Comparison of ENCODE assay signal across 19 cellular contexts in the genomic region with DNA sequence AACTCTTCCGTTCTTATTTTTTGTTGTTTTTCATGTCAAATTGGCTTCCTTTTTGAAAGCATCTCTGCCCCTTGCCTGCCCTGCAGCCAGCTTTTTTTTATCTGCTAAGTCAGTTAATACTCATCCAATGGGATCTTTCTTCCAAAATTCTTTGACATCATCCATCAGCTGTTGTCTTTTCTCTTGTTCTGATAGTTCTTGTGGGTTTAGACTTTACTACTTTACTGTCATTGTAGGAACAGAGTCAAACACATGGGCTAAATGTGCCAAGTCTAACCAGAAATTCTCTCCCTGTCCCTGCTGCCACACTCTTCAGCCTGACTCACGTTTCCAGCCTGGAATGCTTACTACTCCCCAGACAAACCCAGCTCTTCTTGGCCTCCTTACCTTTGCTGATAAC.
"Had no signal": no experiment of that assay in that cellular context is flagged by ENCODE, and none has a peak within 500 bp of the region (broad histone marks: within the 10 kb centered on the region; RNA-seq: fewer than 3 reads in every experiment).

No MANE protein-coding gene starts in this region.

- H3K4me3 ChIP-seq: adrenal gland, esophagus muscularis mucosa, tibial nerve, uterus had no signal

- H3K4me3 Mint-ChIP-seq: activated CD4-positive, alpha-beta T cell treated with anti-CD3 and anti-CD28 coated beads, Interleukin-2, amount 10 ng/mL, durations not matched to agents 24 days and 14 days; activated CD8-positive, alpha-beta T cell treated with anti-CD3 and anti-CD28 coated beads, Interleukin-2, amount 10 ng/mL, durations not matched to agents 7 days and 5 days; activated naive CD4-positive, alpha-beta T cell treated with anti-CD3 and anti-CD28 coated beads, Interleukin-2, amount 50 U/mL, for 24 hours; nephron; stimulated activated naive CD8-positive, alpha-beta T cell treated with anti-CD3 and anti-CD28 coated beads, Interleukin-15, Interleukin-2, amounts not matched to agents 100 ng/mL and 50 ng/mL, for 24 hours had no signal

- ATAC-seq: activated CD8-positive, alpha-beta T cell treated with anti-CD3 and anti-CD28 coated beads, Interleukin-2, amount 10 ng/mL, durations not matched to agents 7 days and 5 days; left cardiac atrium had no signal

- H3K36me3 ChIP-seq: adrenal gland, esophagus muscularis mucosa, tibial nerve, uterus had no signal

- H3K27ac ChIP-seq: adrenal gland, esophagus muscularis mucosa, tibial nerve, uterus had no signal

- H3K36me3 Mint-ChIP-seq: activated naive CD4-positive, alpha-beta T cell treated with anti-CD3 and anti-CD28 coated beads, Interleukin-2, amount 50 U/mL, for 24 hours had no signal

- H3K27me3 ChIP-seq: adrenal gland had no signal

- H3K27ac Mint-ChIP-seq: activated CD4-positive, alpha-beta T cell treated with anti-CD3 and anti-CD28 coated beads, Interleukin-2, amount 10 ng/mL, durations not matched to agents 24 days and 14 days; activated CD8-positive, alpha-beta T cell treated with anti-CD3 and anti-CD28 coated beads, Interleukin-2, amount 10 ng/mL, durations not matched to agents 7 days and 5 days; activated naive CD4-positive, alpha-beta T cell treated with anti-CD3 and anti-CD28 coated beads, Interleukin-2, amount 50 U/mL, for 24 hours; nephron; stimulated activated naive CD8-positive, alpha-beta T cell treated with anti-CD3 and anti-CD28 coated beads, Interleukin-15, Interleukin-2, amounts not matched to agents 100 ng/mL and 50 ng/mL, for 24 hours had no signal

- H3K4me1 Mint-ChIP-seq: activated CD4-positive, alpha-beta T cell treated with anti-CD3 and anti-CD28 coated beads, Interleukin-2, amount 10 ng/mL, durations not matched to agents 24 days and 14 days; activated naive CD4-positive, alpha-beta T cell treated with anti-CD3 and anti-CD28 coated beads, Interleukin-2, amount 50 U/mL, for 24 hours had no signal

- DNase-seq: activated CD4-positive, alpha-beta T cell treated with anti-CD3 and anti-CD28 coated beads, Interleukin-2, amount 10 ng/mL, durations not matched to agents 24 days and 14 days; activated CD4-positive, CD25-positive, alpha-beta regulatory T cell; activated CD8-positive, alpha-beta T cell treated with anti-CD3 and anti-CD28 coated beads, Interleukin-2, amount 10 ng/mL, durations not matched to agents 7 days and 5 days; activated effector memory CD4-positive, alpha-beta T cell treated with anti-CD3 and anti-CD28 coated beads, Interleukin-2, amount 50 U/mL, for 16 hours; activated T-cell treated with anti-CD3 and anti-CD28 coated beads, Interleukin-2, amount 50 U/mL, for 48 hours; adrenal gland; dermis blood vessel endothelial cell; effector memory CD4-positive, alpha-beta T cell; left cardiac atrium; occipital lobe; stimulated activated CD4-positive, alpha-beta T cell treated with anti-CD3 and anti-CD28 coated beads, Interleukin-12 subunit alpha, Interleukin-12 subunit beta, amount 100 ng/mL, for 4 hours; stimulated activated CD4-positive, alpha-beta T cell treated with anti-CD3 and anti-CD28 coated beads, Interleukin-1b, Interleukin-23, amount 100 ng/mL, for 48 hours; T1000; uterus had no signal

- H3K4me1 ChIP-seq: uterus had no signal

- H3K9me3 Mint-ChIP-seq: activated CD4-positive, alpha-beta T cell treated with anti-CD3 and anti-CD28 coated beads, Interleukin-2, amount 10 ng/mL, durations not matched to agents 24 days and 14 days; activated naive CD4-positive, alpha-beta T cell treated with anti-CD3 and anti-CD28 coated beads, Interleukin-2, amount 50 U/mL, for 24 hours; nephron; stimulated activated naive CD8-positive, alpha-beta T cell treated with anti-CD3 and anti-CD28 coated beads, Interleukin-15, Interleukin-2, amounts not matched to agents 100 ng/mL and 50 ng/mL, for 24 hours had no signal
